10 cellular contexts compared by ENCODE assay signal in genomic region chr5:123460296-123460729, GRCh38. TPM values are rescaled to one million over a fixed set of nuclear protein-coding genes. Genes with fewer than 3 reads are reported as not detected.
A peak's percentile ranks its signal among the peaks of the same experiment; 100 is the strongest.
DNase-seq lines count a peak whose midpoint lies in the region; ATAC-seq and TF ChIP-seq lines count a peak whose summit lies in the region.
"Had no signal": no experiment of that assay in that cellular context is flagged by ENCODE, and none has a peak within 500 bp of the region (broad histone marks: within the 10 kb centered on the region; RNA-seq: fewer than 3 reads in every experiment).

No MANE protein-coding gene starts in this region.

- DNase-seq in Caki2 (ENCODE audit: low read depth) (peak; percentile 85), left colon (peak; percentile 23 to 69), HFFc6 (no peak), lower leg skin (ENCODE audit: low spot score in 2 of 2) (no peak), GOT3 (lab: John Stamatoyannopoulos, UW) (no peak)
- peak; percentile 46 for DNase-seq in activated naive CD4-positive, alpha-beta T cell treated with anti-CD3 and anti-CD28 coated beads, Interleukin-2, amount 50 U/mL, for 16 hours
- DNase-seq: NCI-H146 had no signal

- peaks cover 6% of the 10 kb centered on the region; the same call in 1 of the 2 replicates for H3K4me1 Mint-ChIP-seq in HFFc6 (ENCODE audit: low read depth)

- no peak overlapping the region for H3K4me3 Mint-ChIP-seq in HFFc6

- no peaks in the 10 kb centered on the region; the same call in none of the 2 replicates for H3K27me3 Mint-ChIP-seq in HFFc6 (ENCODE audit: insufficient read depth)

- ATAC-seq in HG03432 (IDR thresholded peaks at IDR 0.05; ENCODE audit: unreplicated experiment): peak; percentile 51
- peak; percentile 95 for ATAC-seq in left colon
- no peak for ATAC-seq in GM19328 (IDR thresholded peaks at IDR 0.05; ENCODE audit: unreplicated experiment)

- intact Hi-C loops in left colon (cut with DNase I, micrococcal nuclease) (no loop called here), lower leg skin (cut with DNase I; ENCODE audit: low total_unique reads) (no loop called here)

- no peaks in the 10 kb centered on the region for H3K36me3 Mint-ChIP-seq in HFFc6 (ENCODE audit: low read depth)

- H3K9me3 Mint-ChIP-seq in HFFc6: no peaks in the 10 kb centered on the region

- H3K27ac Mint-ChIP-seq in HFFc6: no peak overlapping the region

- in situ Hi-C loops in Caki2 (cut with HindIII; ENCODE audit: low pct_unique_long_range_greater_than_20kb, low sequenced_read_pairs): no loop called here

- H3K4me3 ChIP-seq in lower leg skin (ENCODE audit: low read depth, poor library complexity, severe bottlenecking): no peak overlapping the region
- H3K4me3 ChIP-seq: esophagus muscularis mucosa had no signal

- TF ChIP-seq POLR2A in lower leg skin (IDR thresholded peaks at IDR 0.05): no peak

- TF ChIP-seq CTCF in HFFc6 (IDR thresholded peaks at IDR 0.05) (no peak), lower leg skin (IDR thresholded peaks at IDR 0.05) (no peak)

- WGBS in lower leg skin, 2 donors: 35 to 39% methylated on average over 2 of the region's 2 CpGs

RNA-seq across cellular contexts. Expression of gene CEP120, which starts 37.1 kb away (rescaled TPM):
- total RNA-seq in Caki2 (2014; rRNA removed; shearing (Covaris generic); ENCODE audit: low replicate concordance): 8.5 and 8.6 TPM in 2 replicates
- total RNA-seq in left colon (1 to 10 TPM; 8.8 to 9.2 TPM), lower leg skin (10 to 100 TPM in 1 of 4 donors, 1 to 10 TPM in 3; 5.0 to 21.4 (median 9.1) TPM)
- 10 to 100 TPM; 10.0 to 14.7 (median 12.7) TPM for total RNA-seq in HFFc6 (2021; fragmentation: NEBNext Ultra II Directional; extraction: Animal tissue kit (Norgen Biotek cat#: 25700))

RNA-seq across cellular contexts. Expression of gene CSNK1G3, which starts 51.7 kb away (rescaled TPM):
- 18.1 and 20.2 TPM in 2 replicates for total RNA-seq in Caki2 (2014; rRNA removed; shearing (Covaris generic); ENCODE audit: low replicate concordance)
- total RNA-seq in left colon: 10 to 100 TPM; 51.9 to 70.1 TPM
- 10 to 100 TPM; 28.9 to 40.0 (median 33.3) TPM for total RNA-seq in HFFc6 (2021; fragmentation: NEBNext Ultra II Directional; extraction: Animal tissue kit (Norgen Biotek cat#: 25700))
- 10 to 100 TPM; 21.5 to 32.8 (median 25.1) TPM for total RNA-seq in lower leg skin

Comparison
In these comparisons a context has a peak if more than half of its experiments do, and no peak if none do; other contexts are left out.
1. DNase-seq: peak in Caki2 (single experiment), activated naive CD4-positive, alpha-beta T cell treated with anti-CD3 and anti-CD28 coated beads, Interleukin-2, amount 50 U/mL, for 16 hours (single experiment) and left colon (2 of 2); none in HFFc6 (single experiment), lower leg skin (0 of 2) and GOT3 (single experiment).